In genomic region chrX:38879631-38880220, GRCh38 we compare ENCODE assay signal across 8 cellular contexts.
DNase-seq lines count a peak whose midpoint lies in the region; ATAC-seq and FAIRE-seq lines count a peak whose summit lies in the region.

No MANE protein-coding gene starts in this region.

- WGBS in esophagus, 2 donors, result 29 to 40% methylated on average over 4 of the region's 4 CpGs

- H3K27ac Mint-ChIP-seq in activated T-cell treated with anti-CD3 and anti-CD28 coated beads, Interleukin-2, amount 50 U/mL, for 24 hours, result no peak overlapping the region
- no peak overlapping the region for H3K27ac Mint-ChIP-seq in natural killer cell treated with Interleukin-12 subunit alpha and Interleukin-12 subunit beta and Interleukin-15 and Interleukin-18, amount 100 ng/mL, for 72 hours

- no peaks in the 10 kb centered on the region for H3K9me3 Mint-ChIP-seq in activated T-cell treated with anti-CD3 and anti-CD28 coated beads, Interleukin-2, amount 50 U/mL, for 24 hours
- H3K9me3 Mint-ChIP-seq in natural killer cell treated with Interleukin-12 subunit alpha and Interleukin-12 subunit beta and Interleukin-15 and Interleukin-18, amount 100 ng/mL, for 72 hours, result no peaks in the 10 kb centered on the region

- peak overlapping the region; percentile 44 to 67 for H3K27ac ChIP-seq in esophagus (ENCODE audit: low read depth in 2 of 2, low read length in 1 of 2)

- H3K4me1 ChIP-seq in esophagus (ENCODE audit: control insufficient read depth in 2 of 2, insufficient read depth in 2 of 2, low read length in 1 of 2), result peaks cover 0 to 3% of the 10 kb centered on the region in 2 donors

- H3K9me3 ChIP-seq in esophagus (ENCODE audit: control insufficient read depth in 2 of 2, insufficient read depth in 1 of 2, low read depth in 1 of 2, low read length in 1 of 2), result peaks cover 0 to 3% of the 10 kb centered on the region in 2 donors

- H3K4me3 ChIP-seq in esophagus (ENCODE audit: low read depth in 1 of 2, low read length in 2 of 2), result no peak overlapping the region

- no peak overlapping the region for H3K4me3 Mint-ChIP-seq in activated T-cell treated with anti-CD3 and anti-CD28 coated beads, Interleukin-2, amount 50 U/mL, for 24 hours
- H3K4me3 Mint-ChIP-seq in natural killer cell treated with Interleukin-12 subunit alpha and Interleukin-12 subunit beta and Interleukin-15 and Interleukin-18, amount 100 ng/mL, for 72 hours, result no peak overlapping the region

- peaks cover 38% of the 10 kb centered on the region for H3K27me3 Mint-ChIP-seq in activated T-cell treated with anti-CD3 and anti-CD28 coated beads, Interleukin-2, amount 50 U/mL, for 24 hours
- peaks cover 0 to 7% of the 10 kb centered on the region in 2 donors for H3K27me3 Mint-ChIP-seq in natural killer cell treated with Interleukin-12 subunit alpha and Interleukin-12 subunit beta and Interleukin-15 and Interleukin-18, amount 100 ng/mL, for 72 hours

- H3K36me3 ChIP-seq in esophagus (ENCODE audit: control insufficient read depth in 2 of 2, insufficient read depth in 2 of 2, low read length in 1 of 2), result no peaks in the 10 kb centered on the region

- peaks cover 18% of the 10 kb centered on the region for H3K4me1 Mint-ChIP-seq in activated T-cell treated with anti-CD3 and anti-CD28 coated beads, Interleukin-2, amount 50 U/mL, for 24 hours (ENCODE audit: low read depth)
- peaks cover 0 to 6% of the 10 kb centered on the region in 2 donors for H3K4me1 Mint-ChIP-seq in natural killer cell treated with Interleukin-12 subunit alpha and Interleukin-12 subunit beta and Interleukin-15 and Interleukin-18, amount 100 ng/mL, for 72 hours (ENCODE audit: low read depth in 2 of 2)

- peak; percentile 92 for FAIRE-seq in GM18507 (lab: Jason Lieb, UNC)

- DNase-seq in GM18507 (ENCODE audit: extremely low spot score, insufficient read length, low read depth) (no peak), NCI-H1105 treated with DMSO at 0.1 percent for 48 hours (lab: John Stamatoyannopoulos, UW) (peak; percentile 51), kidney glomerular epithelial cell (lab: John Stamatoyannopoulos, UW) (no peak), NK-92 (lab: John Stamatoyannopoulos, UW; ENCODE audit: unreplicated experiment) (no peak)
- DNase-seq in activated T-cell treated with anti-CD3 and anti-CD28 coated beads, Interleukin-2, amount 50 U/mL, for 24 hours, result no peak
- no peak for DNase-seq in natural killer cell treated with Interleukin-12 subunit alpha and Interleukin-12 subunit beta and Interleukin-15 and Interleukin-18, amount 100 ng/mL, for 72 hours (ENCODE audit: low spot score)

- ATAC-seq in HG02610 (IDR thresholded peaks at IDR 0.05; ENCODE audit: unreplicated experiment), result peak; percentile 36
- ATAC-seq in natural killer cell treated with Interleukin-12 subunit alpha and Interleukin-12 subunit beta and Interleukin-15 and Interleukin-18, amount 100 ng/mL, for 72 hours, result no peak

- H3K27me3 ChIP-seq in esophagus (ENCODE audit: control insufficient read depth in 1 of 2, insufficient read depth in 2 of 2, low read length in 2 of 2), result no peaks in the 10 kb centered on the region

- no peaks in the 10 kb centered on the region for H3K36me3 Mint-ChIP-seq in activated T-cell treated with anti-CD3 and anti-CD28 coated beads, Interleukin-2, amount 50 U/mL, for 24 hours (ENCODE audit: low read depth)
- H3K36me3 Mint-ChIP-seq in natural killer cell treated with Interleukin-12 subunit alpha and Interleukin-12 subunit beta and Interleukin-15 and Interleukin-18, amount 100 ng/mL, for 72 hours, result no peaks in the 10 kb centered on the region
